ENCODE assay signal across 1 cellular context in the genomic region with DNA sequence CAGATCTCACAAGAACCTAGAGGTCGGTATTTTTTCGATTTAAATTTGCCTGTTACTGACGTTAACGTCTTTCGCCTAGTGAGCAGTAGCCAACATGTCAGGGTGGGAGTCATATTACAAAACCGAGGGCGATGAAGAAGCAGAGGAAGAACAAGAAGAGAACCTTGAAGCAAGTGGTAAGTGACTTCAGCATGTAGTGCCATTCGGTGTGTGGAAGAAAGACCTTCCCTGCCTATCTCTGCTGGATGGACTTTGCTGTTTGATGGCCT.
TF ChIP-seq lines count a peak whose summit lies in the region.

No MANE protein-coding gene starts in this region.

TF ChIP-seq in WTC11, 78 proteins besides CTCF, POLR2A, EP300 and RAD21 (continued from another document):
- TF ChIP-seq, protein P1, sequence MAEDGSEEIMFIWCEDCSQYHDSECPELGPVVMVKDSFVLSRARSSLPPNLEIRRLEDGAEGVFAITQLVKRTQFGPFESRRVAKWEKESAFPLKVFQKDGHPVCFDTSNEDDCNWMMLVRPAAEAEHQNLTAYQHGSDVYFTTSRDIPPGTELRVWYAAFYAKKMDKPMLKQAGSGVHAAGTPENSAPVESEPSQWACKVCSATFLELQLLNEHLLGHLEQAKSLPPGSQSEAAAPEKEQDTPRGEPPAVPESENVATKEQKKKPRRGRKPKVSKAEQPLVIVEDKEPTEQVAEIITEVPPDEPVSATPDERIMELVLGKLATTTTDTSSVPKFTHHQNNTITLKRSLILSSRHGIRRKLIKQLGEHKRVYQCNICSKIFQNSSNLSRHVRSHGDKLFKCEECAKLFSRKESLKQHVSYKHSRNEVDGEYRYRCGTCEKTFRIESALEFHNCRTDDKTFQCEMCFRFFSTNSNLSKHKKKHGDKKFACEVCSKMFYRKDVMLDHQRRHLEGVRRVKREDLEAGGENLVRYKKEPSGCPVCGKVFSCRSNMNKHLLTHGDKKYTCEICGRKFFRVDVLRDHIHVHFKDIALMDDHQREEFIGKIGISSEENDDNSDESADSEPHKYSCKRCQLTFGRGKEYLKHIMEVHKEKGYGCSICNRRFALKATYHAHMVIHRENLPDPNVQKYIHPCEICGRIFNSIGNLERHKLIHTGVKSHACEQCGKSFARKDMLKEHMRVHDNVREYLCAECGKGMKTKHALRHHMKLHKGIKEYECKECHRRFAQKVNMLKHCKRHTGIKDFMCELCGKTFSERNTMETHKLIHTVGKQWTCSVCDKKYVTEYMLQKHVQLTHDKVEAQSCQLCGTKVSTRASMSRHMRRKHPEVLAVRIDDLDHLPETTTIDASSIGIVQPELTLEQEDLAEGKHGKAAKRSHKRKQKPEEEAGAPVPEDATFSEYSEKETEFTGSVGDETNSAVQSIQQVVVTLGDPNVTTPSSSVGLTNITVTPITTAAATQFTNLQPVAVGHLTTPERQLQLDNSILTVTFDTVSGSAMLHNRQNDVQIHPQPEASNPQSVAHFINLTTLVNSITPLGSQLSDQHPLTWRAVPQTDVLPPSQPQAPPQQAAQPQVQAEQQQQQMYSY (CRISPR knock-in tag; IDR thresholded peaks at IDR 0.05) = no peak
- TF ChIP-seq ELF4 (CRISPR knock-in tag; IDR thresholded peaks at IDR 0.05; ENCODE audit: low read depth) (no peak), ZNF219 (CRISPR knock-in tag; IDR thresholded peaks at IDR 0.05; ENCODE audit: borderline replicate concordance) (no peak), SP1 (CRISPR knock-in tag; conservative IDR thresholded peaks at IDR 0.05) (no peak), JUN (CRISPR knock-in tag; IDR thresholded peaks at IDR 0.05) (no peak)
